In genomic region chr2:130892793-130893785, GRCh38 we compare ENCODE assay signal across 20 cellular contexts. TPM values are rescaled to one million over a fixed set of nuclear protein-coding genes. Genes with fewer than 3 reads are reported as not detected.
"Had no signal": no experiment of that assay in that cellular context is flagged by ENCODE, and none has a peak within 500 bp of the region (broad histone marks: within the 10 kb centered on the region; RNA-seq: fewer than 3 reads in every experiment).

No MANE protein-coding gene starts in this region.

- H3K36me3 Mint-ChIP-seq: activated CD8-positive, alpha-beta memory T cell treated with anti-CD3 and anti-CD28 coated beads, Interleukin-2, amount 10 ng/mL, durations not matched to agents 7 days and 5 days; activated naive CD8-positive, alpha-beta T cell treated with anti-CD3 and anti-CD28 coated beads, Interleukin-2, amount 10 ng/mL, durations not matched to agents 7 days and 5 days; naive thymus-derived CD8-positive, alpha-beta T cell; T-cell had no signal

- ATAC-seq: activated CD8-positive, alpha-beta memory T cell treated with anti-CD3 and anti-CD28 coated beads, Interleukin-2, amount 10 ng/mL, durations not matched to agents 7 days and 5 days; activated T-helper 17 cell treated with anti-CD3 and anti-CD28 coated beads, Interleukin-2, amount 50 U/mL, for 72 hours; gastrocnemius medialis; naive thymus-derived CD8-positive, alpha-beta T cell; sciatic nerve; T-cell; WTC11 had no signal

- H3K4me3 ChIP-seq: cardiac muscle cell, gastrocnemius medialis, tibial nerve, vagina had no signal

- H3K9me3 Mint-ChIP-seq: activated CD4-positive, alpha-beta memory T cell treated with anti-CD3 and anti-CD28 coated beads, Interleukin-2, amount 10 ng/mL, durations not matched to agents 7 days and 5 days; activated naive CD8-positive, alpha-beta T cell treated with anti-CD3 and anti-CD28 coated beads, Interleukin-2, amount 10 ng/mL, durations not matched to agents 7 days and 5 days; activated T-helper 17 cell treated with anti-CD3 and anti-CD28 coated beads, Interleukin-2, amount 50 U/mL, for 72 hours had no signal

- H3K27ac ChIP-seq: cardiac muscle cell, gastrocnemius medialis, neutrophil, tibial nerve, vagina had no signal

- DNase-seq: activated CD4-positive, alpha-beta memory T cell treated with anti-CD3 and anti-CD28 coated beads, Interleukin-2, amount 10 ng/mL, durations not matched to agents 7 days and 5 days; activated CD4-positive, alpha-beta T cell treated with anti-CD3 and anti-CD28 coated beads for 4 hours; activated CD8-positive, alpha-beta memory T cell treated with anti-CD3 and anti-CD28 coated beads, Interleukin-2, amount 10 ng/mL, durations not matched to agents 7 days and 5 days; activated naive CD4-positive, alpha-beta T cell treated with Interleukin-2 at 50 U/mL for 16 hours; activated naive CD8-positive, alpha-beta T cell treated with anti-CD3 and anti-CD28 coated beads, Interleukin-2, amount 10 ng/mL, durations not matched to agents 7 days and 5 days; amygdala; gastrocnemius medialis; kidney glomerular epithelial cell; mesenchymal stem cell; naive thymus-derived CD8-positive, alpha-beta T cell; stimulated activated CD4-positive, alpha-beta T cell treated with anti-CD3 and anti-CD28 coated beads, Interleukin-4, amount 100 ng/mL, for 4 hours; stimulated activated naive CD4-positive, alpha-beta T cell; T-cell had no signal

- H3K27ac Mint-ChIP-seq: activated CD4-positive, alpha-beta memory T cell treated with anti-CD3 and anti-CD28 coated beads, Interleukin-2, amount 10 ng/mL, durations not matched to agents 7 days and 5 days; activated CD8-positive, alpha-beta memory T cell treated with anti-CD3 and anti-CD28 coated beads, Interleukin-2, amount 10 ng/mL, durations not matched to agents 7 days and 5 days; activated naive CD8-positive, alpha-beta T cell treated with anti-CD3 and anti-CD28 coated beads, Interleukin-2, amount 10 ng/mL, durations not matched to agents 7 days and 5 days; activated T-helper 17 cell treated with anti-CD3 and anti-CD28 coated beads, Interleukin-2, amount 50 U/mL, for 72 hours; T-cell; WTC11 had no signal

- H3K4me3 Mint-ChIP-seq: activated CD4-positive, alpha-beta memory T cell treated with anti-CD3 and anti-CD28 coated beads, Interleukin-2, amount 10 ng/mL, durations not matched to agents 7 days and 5 days; activated CD8-positive, alpha-beta memory T cell treated with anti-CD3 and anti-CD28 coated beads, Interleukin-2, amount 10 ng/mL, durations not matched to agents 7 days and 5 days; activated naive CD8-positive, alpha-beta T cell treated with anti-CD3 and anti-CD28 coated beads, Interleukin-2, amount 10 ng/mL, durations not matched to agents 7 days and 5 days; activated T-helper 17 cell treated with anti-CD3 and anti-CD28 coated beads, Interleukin-2, amount 50 U/mL, for 72 hours; naive thymus-derived CD8-positive, alpha-beta T cell; T-cell; WTC11 had no signal

- H3K9me3 ChIP-seq: gastrocnemius medialis, neutrophil, tibial nerve, vagina had no signal

- H3K4me1 Mint-ChIP-seq: activated CD4-positive, alpha-beta memory T cell treated with anti-CD3 and anti-CD28 coated beads, Interleukin-2, amount 10 ng/mL, durations not matched to agents 7 days and 5 days; activated CD8-positive, alpha-beta memory T cell treated with anti-CD3 and anti-CD28 coated beads, Interleukin-2, amount 10 ng/mL, durations not matched to agents 7 days and 5 days; activated naive CD8-positive, alpha-beta T cell treated with anti-CD3 and anti-CD28 coated beads, Interleukin-2, amount 10 ng/mL, durations not matched to agents 7 days and 5 days; activated T-helper 17 cell treated with anti-CD3 and anti-CD28 coated beads, Interleukin-2, amount 50 U/mL, for 72 hours; naive thymus-derived CD8-positive, alpha-beta T cell; T-cell had no signal

- H3K27me3 ChIP-seq: cardiac muscle cell, gastrocnemius medialis, tibial nerve, vagina had no signal

- H3K4me1 ChIP-seq: gastrocnemius medialis, tibial nerve, vagina had no signal

- H3K36me3 ChIP-seq: cardiac muscle cell, gastrocnemius medialis, neutrophil, tibial nerve, vagina had no signal

RNA-seq across cellular contexts. Expression of gene ARHGEF4, which starts 56.4 kb away (rescaled TPM):
- total RNA-seq: activated T-helper 17 cell treated with anti-CD3 and anti-CD28 coated beads, Interleukin-2, amount 50 U/mL, for 72 hours had no signal
